ENCODE assay signal across 1 cellular context in the genomic region with DNA sequence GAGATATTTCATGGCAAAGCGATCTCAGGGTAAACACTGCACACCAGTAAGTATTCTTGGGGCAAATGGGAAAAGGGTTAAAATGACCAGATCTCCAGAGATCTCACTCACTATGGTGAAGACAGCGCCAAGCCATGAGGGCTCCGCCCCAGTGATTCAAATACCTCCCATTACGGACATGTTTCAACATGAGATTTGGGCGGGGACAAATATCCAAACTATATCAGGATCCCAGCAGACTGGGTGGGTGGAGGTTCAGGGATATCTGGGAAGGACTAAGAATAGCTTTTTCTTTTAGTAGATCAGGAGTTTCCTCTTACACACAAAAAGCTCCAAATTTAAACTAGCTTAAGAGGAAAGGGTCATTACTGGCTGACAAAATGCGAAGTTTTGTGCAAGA.
TF ChIP-seq lines count a peak whose summit lies in the region.

No MANE protein-coding gene starts in this region.

TF ChIP-seq in WTC11, 78 proteins besides CTCF, POLR2A, EP300 and RAD21 (continued from another document):
- TF ChIP-seq, protein P1, sequence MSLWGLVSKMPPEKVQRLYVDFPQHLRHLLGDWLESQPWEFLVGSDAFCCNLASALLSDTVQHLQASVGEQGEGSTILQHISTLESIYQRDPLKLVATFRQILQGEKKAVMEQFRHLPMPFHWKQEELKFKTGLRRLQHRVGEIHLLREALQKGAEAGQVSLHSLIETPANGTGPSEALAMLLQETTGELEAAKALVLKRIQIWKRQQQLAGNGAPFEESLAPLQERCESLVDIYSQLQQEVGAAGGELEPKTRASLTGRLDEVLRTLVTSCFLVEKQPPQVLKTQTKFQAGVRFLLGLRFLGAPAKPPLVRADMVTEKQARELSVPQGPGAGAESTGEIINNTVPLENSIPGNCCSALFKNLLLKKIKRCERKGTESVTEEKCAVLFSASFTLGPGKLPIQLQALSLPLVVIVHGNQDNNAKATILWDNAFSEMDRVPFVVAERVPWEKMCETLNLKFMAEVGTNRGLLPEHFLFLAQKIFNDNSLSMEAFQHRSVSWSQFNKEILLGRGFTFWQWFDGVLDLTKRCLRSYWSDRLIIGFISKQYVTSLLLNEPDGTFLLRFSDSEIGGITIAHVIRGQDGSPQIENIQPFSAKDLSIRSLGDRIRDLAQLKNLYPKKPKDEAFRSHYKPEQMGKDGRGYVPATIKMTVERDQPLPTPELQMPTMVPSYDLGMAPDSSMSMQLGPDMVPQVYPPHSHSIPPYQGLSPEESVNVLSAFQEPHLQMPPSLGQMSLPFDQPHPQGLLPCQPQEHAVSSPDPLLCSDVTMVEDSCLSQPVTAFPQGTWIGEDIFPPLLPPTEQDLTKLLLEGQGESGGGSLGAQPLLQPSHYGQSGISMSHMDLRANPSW (CRISPR knock-in tag; conservative IDR thresholded peaks at IDR 0.05; ENCODE audit: low read depth) = no peak
